ENCODE assay signal across 12 cellular contexts in the genomic region with DNA sequence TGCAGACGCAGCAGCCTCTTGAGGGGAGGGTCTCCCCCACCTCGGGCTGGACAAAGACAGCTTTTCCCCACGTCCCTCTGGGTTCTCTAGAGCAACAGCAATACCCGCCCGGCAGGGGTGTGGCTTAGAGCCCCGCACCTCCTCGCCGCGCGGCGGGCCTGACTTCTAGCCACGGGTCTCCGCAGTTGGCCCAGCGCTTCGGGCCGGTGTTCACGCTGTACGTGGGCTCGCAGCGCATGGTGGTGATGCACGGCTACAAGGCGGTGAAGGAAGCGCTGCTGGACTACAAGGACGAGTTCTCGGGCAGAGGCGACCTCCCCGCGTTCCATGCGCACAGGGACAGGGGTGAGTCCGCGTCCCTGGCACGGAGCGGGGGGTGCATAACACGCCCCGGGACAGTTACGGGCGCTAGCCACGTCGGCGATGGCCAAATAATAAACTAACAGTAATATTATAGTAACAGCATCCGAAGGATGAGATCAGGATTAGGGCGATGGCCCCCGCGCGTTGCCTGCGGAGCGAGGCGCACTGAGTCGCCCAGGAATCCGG. TPM values are rescaled to one million over a fixed set of nuclear protein-coding genes. Genes with fewer than 3 reads are reported as not detected.
A peak's percentile ranks its signal among the peaks of the same experiment; 100 is the strongest.
DNase-seq lines count a peak whose midpoint lies in the region; ATAC-seq, FAIRE-seq and TF ChIP-seq lines count a peak whose summit lies in the region.
"Had no signal": no experiment of that assay in that cellular context is flagged by ENCODE, and none has a peak within 500 bp of the region (broad histone marks: within the 10 kb centered on the region; RNA-seq: fewer than 3 reads in every experiment).

No MANE protein-coding gene starts in this region.

- peaks cover 29% of the 10 kb centered on the region for H3K27me3 Mint-ChIP-seq in activated naive CD4-positive, alpha-beta T cell treated with anti-CD3 and anti-CD28 coated beads, Interleukin-2, amount 50 U/mL, for 24 hours

- H3K4me3 ChIP-seq in bronchial epithelial cell (ENCODE audit: low read depth, low read length) (peak overlapping the region; percentile 6), mucosa of stomach (ENCODE audit: low read length) (peak overlapping the region; percentile 31), upper lobe of left lung (peak overlapping the region in 3 of 4 donors; percentile 2 to 35 (median 29))

- no peaks in the 10 kb centered on the region for H3K9me3 ChIP-seq in mucosa of stomach (ENCODE audit: control insufficient read depth, low read length)
- peaks cover 5 to 12% (median 8%) of the 10 kb centered on the region in 4 donors for H3K9me3 ChIP-seq in upper lobe of left lung

- H3K9me3 Mint-ChIP-seq in activated naive CD4-positive, alpha-beta T cell treated with anti-CD3 and anti-CD28 coated beads, Interleukin-2, amount 50 U/mL, for 24 hours: no peaks in the 10 kb centered on the region

- TF ChIP-seq POLR2A in upper lobe of left lung (IDR thresholded peaks at IDR 0.05): no peak

- H3K27ac ChIP-seq in upper lobe of left lung: no peak overlapping the region

- H3K36me3 ChIP-seq in bronchial epithelial cell (ENCODE audit: control insufficient read depth, insufficient read depth, low read length) (no peaks in the 10 kb centered on the region), mucosa of stomach (ENCODE audit: control insufficient read depth, insufficient read depth, low read length) (no peaks in the 10 kb centered on the region), upper lobe of left lung (no peaks in the 10 kb centered on the region)

- TF ChIP-seq EP300 in upper lobe of left lung (IDR thresholded peaks at IDR 0.05): no peak

- TF ChIP-seq CTCF in bronchial epithelial cell (IDR thresholded peaks at IDR 0.05; ENCODE audit: insufficient read depth, low read length, severe bottlenecking): no peak
- no peak for TF ChIP-seq CTCF in upper lobe of left lung (IDR thresholded peaks at IDR 0.05)
- no peak for TF ChIP-seq CTCF in D721Med (IDR thresholded peaks at IDR 0.05; ENCODE audit: insufficient read depth, missing control alignments)

- peak overlapping the region; percentile 66 for H3K4me3 Mint-ChIP-seq in activated naive CD4-positive, alpha-beta T cell treated with anti-CD3 and anti-CD28 coated beads, Interleukin-2, amount 50 U/mL, for 24 hours

- no peaks in the 10 kb centered on the region for H3K36me3 Mint-ChIP-seq in activated naive CD4-positive, alpha-beta T cell treated with anti-CD3 and anti-CD28 coated beads, Interleukin-2, amount 50 U/mL, for 24 hours

- no peak overlapping the region for H3K27ac Mint-ChIP-seq in activated naive CD4-positive, alpha-beta T cell treated with anti-CD3 and anti-CD28 coated beads, Interleukin-2, amount 50 U/mL, for 24 hours
- H3K27ac Mint-ChIP-seq: activated T-helper 2 cell treated with anti-CD3 and anti-CD28 coated beads, Interferon-gamma antibody, Interleukin-2, Interleukin-4, amounts not matched to agents 10 μg/mL and 5 μg/mL and 100 μg/mL, durations not matched to agents 14 hours and 24 hours and 36 hours had no signal

- 17 to 51% methylated on average over 11 to 49 of the region's 50 CpGs for WGBS in upper lobe of left lung, 2 donors

- FAIRE-seq in bronchial epithelial cell (lab: Jason Lieb, UNC) (no peak), D721Med (lab: Jason Lieb, UNC) (no peak)
- FAIRE-seq: GM12891 had no signal

- peak overlapping the region; percentile 28 for H3K9ac ChIP-seq in mucosa of stomach (ENCODE audit: low read length)

- DNase-seq in activated naive CD4-positive, alpha-beta T cell treated with anti-CD3 and anti-CD28 coated beads, Interleukin-2, amount 50 U/mL, for 16 hours: no peak
- DNase-seq in bronchial epithelial cell (ENCODE audit: low read depth) (no peak), upper lobe of left lung (peak in 1 of 2 donors; percentile 81), D721Med (ENCODE audit: insufficient read length, low spot score) (no peak), SHP77 treated with DMSO at 0.1 percent for 48 hours (lab: John Stamatoyannopoulos, UW) (no peak)
- DNase-seq: NK-92 treated with Interleukin-12 subunit alpha and Interleukin-12 subunit beta, amount 100 ng/mL, for 24 hours had no signal

- peaks cover 20% of the 10 kb centered on the region for H3K4me1 Mint-ChIP-seq in activated naive CD4-positive, alpha-beta T cell treated with anti-CD3 and anti-CD28 coated beads, Interleukin-2, amount 50 U/mL, for 24 hours

- ATAC-seq in upper lobe of left lung (ENCODE audit: low FRiP score in 2 of 2) (peak in 1 of 2 donors; percentile 23), GM18498 (IDR thresholded peaks at IDR 0.05; ENCODE audit: unreplicated experiment) (no peak)

- H3K4me1 ChIP-seq in mucosa of stomach (ENCODE audit: control insufficient read depth, insufficient read depth, low read length) (peaks cover 25% of the 10 kb centered on the region), upper lobe of left lung (peaks cover 5 to 25% (median 16%) of the 10 kb centered on the region in 4 donors)

- H3K27me3 ChIP-seq in bronchial epithelial cell (ENCODE audit: control insufficient read depth, insufficient read depth, low read length): peaks cover 14% of the 10 kb centered on the region
- H3K27me3 ChIP-seq in mucosa of stomach (ENCODE audit: control insufficient read depth, insufficient read depth, low read length): peaks cover 43% of the 10 kb centered on the region
- H3K27me3 ChIP-seq in upper lobe of left lung: peaks cover 0 to 35% (median 13%) of the 10 kb centered on the region in 4 donors

RNA-seq across cellular contexts. Expression of gene CYP2E1, which starts 1.2 kb away (rescaled TPM):
- under 0.01 and 0.26 TPM in 2 replicates for total RNA-seq in bronchial epithelial cell
- total RNA-seq in upper lobe of left lung: 10 to 100 TPM in 1 of 6 donors, 1 to 10 TPM in 2, under 1 TPM in 1, not detected in 2; 0.91 to 17.8 (median 1.6) TPM

RNA-seq across cellular contexts. Expression of gene SYCE1, which starts 37.0 kb away (rescaled TPM):
- total RNA-seq in bronchial epithelial cell (not detected in 2 replicates), upper lobe of left lung (10 to 100 TPM in 1 of 6 donors, 1 to 10 TPM in 1, not detected in 4; 1.0 to 21.0 TPM)
- total RNA-seq: M059J had no signal
